1 cellular context compared by ENCODE assay signal in genomic region chr1:230084408-230085177, GRCh38.
A peak's percentile ranks its signal among the peaks of the same experiment; 100 is the strongest.
TF ChIP-seq lines count a peak whose summit lies in the region.

No MANE protein-coding gene starts in this region.

TF ChIP-seq in HEK293, 187 proteins besides CTCF, POLR2A, EP300 and RAD21 (continued from another document and continues in another):
- TF ChIP-seq ZNF280D (tag by site-specific recombination; IDR thresholded peaks at IDR 0.05) (peak; percentile 88; the same call in 1 of the 2 replicates), ZNF341 (tag by site-specific recombination; IDR thresholded peaks at IDR 0.05; ENCODE audit: low read depth) (no peak), ZNF184 (tag by site-specific recombination; IDR thresholded peaks at IDR 0.05) (peak; percentile 90), GLIS1 (tag by site-specific recombination; IDR thresholded peaks at IDR 0.05) (peak; percentile 65), ZBTB21 (tag by site-specific recombination; IDR thresholded peaks at IDR 0.05) (peak; percentile 74), FEZF1 (tag by site-specific recombination; IDR thresholded peaks at IDR 0.05) (peak; percentile 83), ZSCAN4 (tag by site-specific recombination; IDR thresholded peaks at IDR 0.05) (0 out of 2 replicates have a peak, but pooled peaks have one; percentile 40), ZFHX2 (tag by site-specific recombination; conservative IDR thresholded peaks at IDR 0.05) (peak; percentile 82), ZBTB20 (tag by site-specific recombination; IDR thresholded peaks at IDR 0.05) (peak; percentile 91), KLF1 (tag by site-specific recombination; IDR thresholded peaks at IDR 0.05) (peak; percentile 15; the same call in 1 of the 2 replicates), HIC1 (tag by site-specific recombination; IDR thresholded peaks at IDR 0.05) (peak; percentile 88), ZNF629 (tag by site-specific recombination; IDR thresholded peaks at IDR 0.05) (peak; percentile 92), ATF2 (tag by site-specific recombination; IDR thresholded peaks at IDR 0.05; ENCODE audit: low read depth) (peak; percentile 74; the same call in 1 of the 2 replicates), ZNF639 (tag by site-specific recombination; IDR thresholded peaks at IDR 0.05) (peak; percentile 93), ZSCAN23 (tag by site-specific recombination; IDR thresholded peaks at IDR 0.05) (0 out of 2 replicates have a peak, but pooled peaks have one; percentile 15), PBX3 (CRISPR knock-in tag; IDR thresholded peaks at IDR 0.05) (no peak), PATZ1 (tag by site-specific recombination; IDR thresholded peaks at IDR 0.05) (peak; percentile 92), ZNF692 (tag by site-specific recombination; IDR thresholded peaks at IDR 0.05) (peak; percentile 90), ZBTB44 (tag by site-specific recombination; IDR thresholded peaks at IDR 0.05) (peak; percentile 78), ZNF223 (tag by site-specific recombination; IDR thresholded peaks at IDR 0.05) (no peak), ZNF362 (tag by site-specific recombination; IDR thresholded peaks at IDR 0.05) (peak; percentile 92), ZNF391 (tag by site-specific recombination; IDR thresholded peaks at IDR 0.05; ENCODE audit: borderline replicate concordance, low read depth) (peak; percentile 63; the same call in 1 of the 2 replicates), HOXA7 (CRISPR knock-in tag; IDR thresholded peaks at IDR 0.05; ENCODE audit: borderline replicate concordance) (no peak), IKZF3 (tag by site-specific recombination; IDR thresholded peaks at IDR 0.05) (peak; percentile 87), ZFP69B (tag by site-specific recombination; IDR thresholded peaks at IDR 0.05) (peak; percentile 45), ZFP37 (tag by site-specific recombination; IDR thresholded peaks at IDR 0.05) (peak; percentile 98), ZNF398 (tag by site-specific recombination; IDR thresholded peaks at IDR 0.05) (peak; percentile 70), SALL2 (tag by site-specific recombination; IDR thresholded peaks at IDR 0.05; ENCODE audit: borderline replicate concordance) (no peak), KLF7 (tag by site-specific recombination; IDR thresholded peaks at IDR 0.05; ENCODE audit: borderline replicate concordance) (no peak), ZNF670 (tag by site-specific recombination; IDR thresholded peaks at IDR 0.05; ENCODE audit: low read depth) (no peak), EGR2 (tag by site-specific recombination; IDR thresholded peaks at IDR 0.05; ENCODE audit: low read depth) (0 out of 2 replicates have a peak, but pooled peaks have one; percentile 38), WT1 (tag by site-specific recombination; IDR thresholded peaks at IDR 0.05) (no peak; the same call in 1 of the 2 replicates), ZNF488 (tag by site-specific recombination; IDR thresholded peaks at IDR 0.05) (no peak), ZNF138 (tag by site-specific recombination; IDR thresholded peaks at IDR 0.05; ENCODE audit: borderline replicate concordance) (no peak), ZBTB8A (tag by site-specific recombination; IDR thresholded peaks at IDR 0.05) (peak; percentile 81)
